ENCODE assay signal across 22 cellular contexts in the genomic region with DNA sequence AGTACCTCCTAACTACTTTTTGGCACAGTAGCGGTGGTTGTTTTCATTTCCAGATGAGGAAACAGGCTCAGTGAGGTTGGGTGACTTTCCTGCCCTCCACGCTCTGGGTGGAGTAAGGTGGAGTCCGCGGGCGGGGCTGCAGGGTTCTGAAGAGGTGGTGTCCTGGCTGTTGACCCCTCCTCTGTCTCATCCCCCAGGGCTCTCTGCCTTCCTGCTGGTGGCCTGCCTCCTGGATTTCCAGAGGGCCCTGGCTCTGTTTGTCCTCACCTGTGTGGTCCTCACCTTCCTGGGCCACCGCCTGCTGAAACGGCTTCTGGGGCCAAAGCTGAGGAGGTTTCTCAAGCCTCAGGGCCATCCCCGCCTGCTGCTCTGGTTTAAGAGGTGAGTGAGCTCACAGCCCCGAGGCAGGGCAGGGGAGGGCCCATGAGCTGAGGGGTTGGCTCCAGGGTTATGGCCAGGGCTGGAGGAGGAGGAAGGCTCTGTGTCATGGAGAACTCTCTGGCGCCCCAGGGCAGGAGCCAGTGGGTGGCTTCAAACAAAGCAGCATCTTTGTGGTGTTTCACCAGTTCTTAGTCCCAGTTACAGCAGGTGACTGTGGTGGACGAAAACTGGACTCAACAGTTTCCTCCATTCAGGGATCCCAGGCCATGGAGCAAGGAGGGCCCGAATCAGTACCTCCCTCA. TPM values are rescaled to one million over a fixed set of nuclear protein-coding genes. Genes with fewer than 3 reads are reported as not detected.
"Had no signal": no experiment of that assay in that cellular context is flagged by ENCODE, and none has a peak within 500 bp of the region (broad histone marks: within the 10 kb centered on the region; RNA-seq: fewer than 3 reads in every experiment).

No MANE protein-coding gene starts in this region.

- H3K4me1 ChIP-seq: body of pancreas, lower lobe of right lung had no signal

- H3K36me3 ChIP-seq: lower lobe of right lung had no signal

- H3K4me3 Mint-ChIP-seq: activated B cell treated with CpG ODN at 0.5 μM for 24 hours; activated CD4-positive, alpha-beta T cell treated with anti-CD3 and anti-CD28 coated beads, Interleukin-2, amount 10 ng/mL, durations not matched to agents 24 days and 14 days; nephron progenitor cell; T-helper 17 cell had no signal

- H3K4me1 Mint-ChIP-seq: activated B cell treated with CpG ODN at 0.5 μM for 24 hours; activated CD4-positive, alpha-beta T cell treated with anti-CD3 and anti-CD28 coated beads, Interleukin-2, amount 10 ng/mL, durations not matched to agents 24 days and 14 days had no signal

- H3K27me3 ChIP-seq: body of pancreas had no signal

- H3K9me3 Mint-ChIP-seq: activated B cell treated with CpG ODN at 0.5 μM for 24 hours; activated CD4-positive, alpha-beta T cell treated with anti-CD3 and anti-CD28 coated beads, Interleukin-2, amount 10 ng/mL, durations not matched to agents 24 days and 14 days; activated naive CD4-positive, alpha-beta T cell treated with anti-CD3 and anti-CD28 coated beads, Interleukin-2, amount 50 U/mL, for 72 hours; nephron progenitor cell had no signal

- ATAC-seq: activated naive CD4-positive, alpha-beta T cell treated with anti-CD3 and anti-CD28 coated beads, Interleukin-2, amount 50 U/mL, for 72 hours; body of pancreas; lower lobe of right lung; stimulated activated naive CD8-positive, alpha-beta T cell treated with anti-CD3 and anti-CD28 coated beads, Interleukin-15, Interleukin-2, amounts not matched to agents 100 U/mL and 50 U/mL, for 24 hours; T-helper 17 cell had no signal

- DNase-seq: activated B cell treated with CpG ODN at 0.5 μM for 24 hours; activated CD4-positive, alpha-beta T cell treated with anti-CD3 and anti-CD28 coated beads, Interleukin-2, amount 10 ng/mL, durations not matched to agents 24 days and 14 days; activated CD8-positive, alpha-beta memory T cell treated with anti-CD3 and anti-CD28 coated beads for 24 hours; activated effector memory CD4-positive, alpha-beta T cell treated with Interleukin-2 at 50 U/mL for 16 hours; amniotic stem cell; body of pancreas; central memory CD4-positive, alpha-beta T cell; effector CD8-positive, alpha-beta T cell; hippocampal formation; kidney glomerular epithelial cell; lower lobe of right lung; nephron progenitor cell; stimulated activated CD4-positive, alpha-beta T cell treated with anti-CD3 and anti-CD28 coated beads, Interleukin-4, amount 100 ng/mL, for 1 hour; stimulated activated CD8-positive, alpha-beta memory T cell treated with anti-CD3 and anti-CD28 coated beads, Interleukin-4, amount 100 ng/mL, for 48 hours; stimulated activated naive CD8-positive, alpha-beta T cell treated with anti-CD3 and anti-CD28 coated beads, Interleukin-15, Interleukin-2, amounts not matched to agents 100 U/mL and 50 U/mL, for 24 hours; T-helper 17 cell had no signal

- H3K4me3 ChIP-seq: body of pancreas, coronary artery, lower lobe of right lung had no signal

- H3K9me3 ChIP-seq: body of pancreas, lower lobe of right lung had no signal

- H3K27ac ChIP-seq: body of pancreas, coronary artery, lower lobe of right lung had no signal

- H3K27ac Mint-ChIP-seq: activated B cell treated with CpG ODN at 0.5 μM for 24 hours; activated CD4-positive, alpha-beta T cell treated with anti-CD3 and anti-CD28 coated beads, Interleukin-2, amount 10 ng/mL, durations not matched to agents 24 days and 14 days; activated naive CD4-positive, alpha-beta T cell treated with anti-CD3 and anti-CD28 coated beads, Interleukin-2, amount 50 U/mL, for 72 hours; nephron progenitor cell; T-helper 17 cell had no signal

RNA-seq across cellular contexts. Expression of gene SLC28A1, which starts 10.4 kb away (rescaled TPM):
- total RNA-seq: activated B cell treated with CpG ODN at 0.5 μM for 24 hours; activated CD4-positive, alpha-beta T cell treated with anti-CD3 and anti-CD28 coated beads, Interleukin-2, amount 10 ng/mL, durations not matched to agents 24 days and 14 days; epithelial cell of proximal tubule; lower lobe of right lung; osteocyte; T-helper 17 cell; temporal lobe; ureter had no signal
